In the genomic region with DNA sequence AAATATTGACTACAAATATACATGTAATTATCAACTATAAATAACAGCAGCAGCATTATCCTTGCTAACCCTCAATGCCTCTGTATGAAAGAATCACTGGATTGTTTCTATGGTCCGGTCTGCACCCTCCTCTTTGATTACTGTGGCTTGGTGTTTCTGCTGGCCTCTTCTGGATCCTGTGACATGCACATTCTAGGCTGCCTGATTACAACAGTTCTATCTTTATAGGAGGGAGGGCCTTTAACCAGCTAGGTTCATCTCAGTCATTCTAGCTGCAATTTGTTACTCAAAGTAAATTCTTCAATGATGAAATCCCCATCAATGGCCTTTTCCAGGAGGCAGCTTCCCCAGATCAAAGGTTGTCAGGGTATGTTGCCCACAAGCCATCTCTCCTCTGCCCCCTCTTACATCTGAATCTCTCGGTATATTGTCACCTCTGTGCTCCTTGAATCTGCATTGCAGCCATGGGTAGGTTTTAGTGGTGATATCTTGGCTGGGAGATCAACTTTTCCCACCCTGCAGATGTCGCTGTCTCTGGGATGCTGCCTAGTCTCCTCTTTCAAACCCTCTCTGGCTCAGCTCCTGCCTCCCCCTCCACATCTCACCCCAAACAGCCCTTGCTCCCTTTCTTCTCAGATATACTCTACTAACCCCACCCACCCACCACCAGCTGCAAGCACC, we compare ENCODE assay signal across 11 cellular contexts.
DNase-seq lines count a peak whose midpoint lies in the region; ATAC-seq, FAIRE-seq and TF ChIP-seq lines count a peak whose summit lies in the region.
"Had no signal": no experiment of that assay in that cellular context is flagged by ENCODE, and none has a peak within 500 bp of the region (broad histone marks: within the 10 kb centered on the region; RNA-seq: fewer than 3 reads in every experiment).

No MANE protein-coding gene starts in this region.

- H3K4me1 Mint-ChIP-seq in nephron progenitor cell (peaks cover 16% of the 10 kb centered on the region), immature natural killer cell (no peaks in the 10 kb centered on the region)

- ATAC-seq in HG02678 (IDR thresholded peaks at IDR 0.05; ENCODE audit: unreplicated experiment) (no peak), HG03039 (IDR thresholded peaks at IDR 0.05; ENCODE audit: unreplicated experiment) (no peak)

- peak; percentile 12 for TF ChIP-seq CTCF in D721Med (IDR thresholded peaks at IDR 0.05; ENCODE audit: insufficient read depth, missing control alignments)
- TF ChIP-seq CTCF in OCI-LY3 (IDR thresholded peaks at IDR 0.05; ENCODE audit: low read depth, low read length) = 0 out of 2 replicates have a peak, but pooled peaks have one; percentile 8
- TF ChIP-seq CTCF in fibroblast of the aortic adventitia (IDR thresholded peaks at IDR 0.05; ENCODE audit: insufficient read depth, low read length) = peak; percentile 38
- no peak for TF ChIP-seq CTCF in nephron progenitor cell (IDR thresholded peaks at IDR 0.05)

- no peaks in the 10 kb centered on the region for H3K36me3 ChIP-seq in OCI-LY3 (replicated peaks; ENCODE audit: low read depth, low read length)

- no peak overlapping the region for H3K27ac ChIP-seq in OCI-LY3 (ENCODE audit: low read length)
- H3K27ac ChIP-seq: HL-60 had no signal

- no peaks in the 10 kb centered on the region for H3K9me3 ChIP-seq in OCI-LY3 (ENCODE audit: insufficient read depth, low read length)

- FAIRE-seq in D721Med (lab: Jason Lieb, UNC) = no peak

- no peaks in the 10 kb centered on the region for H3K79me2 ChIP-seq in OCI-LY3 (ENCODE audit: low read length)

- no peak overlapping the region for H3K4me3 Mint-ChIP-seq in nephron progenitor cell
- no peak overlapping the region for H3K4me3 Mint-ChIP-seq in immature natural killer cell
- H3K4me3 Mint-ChIP-seq: central memory CD8-positive, alpha-beta T cell had no signal

- no peaks in the 10 kb centered on the region for H3K36me3 Mint-ChIP-seq in nephron progenitor cell (ENCODE audit: low read depth)
- H3K36me3 Mint-ChIP-seq in immature natural killer cell = peaks cover 0 to 4% (median 0%) of the 10 kb centered on the region in 3 donors

- H3K9me3 Mint-ChIP-seq in nephron progenitor cell = no peaks in the 10 kb centered on the region
- no peaks in the 10 kb centered on the region for H3K9me3 Mint-ChIP-seq in immature natural killer cell
- H3K9me3 Mint-ChIP-seq: central memory CD8-positive, alpha-beta T cell had no signal

- H3K27ac Mint-ChIP-seq in nephron progenitor cell = no peak overlapping the region
- no peak overlapping the region for H3K27ac Mint-ChIP-seq in immature natural killer cell

- DNase-seq in D721Med (ENCODE audit: insufficient read length, low spot score) = no peak
- peak; percentile 30 for DNase-seq in fibroblast of the aortic adventitia (ENCODE audit: low read depth)
- DNase-seq in nephron progenitor cell = peak; percentile 18
- no peak for DNase-seq in immature natural killer cell
- no peak for DNase-seq in A172 (ENCODE audit: low spot score)
- DNase-seq: NCI-H526 treated with DMSO at 0.1 percent for 48 hours had no signal

- H3K4me3 ChIP-seq in OCI-LY3 (ENCODE audit: low read length) (no peak overlapping the region), fibroblast of the aortic adventitia (ENCODE audit: low read depth, low read length) (no peak overlapping the region)

- peaks cover 11% of the 10 kb centered on the region for H3K4me1 ChIP-seq in OCI-LY3 (ENCODE audit: low read length)

- H3K27me3 ChIP-seq in OCI-LY3 (ENCODE audit: low read depth, low read length) = peaks cover 10% of the 10 kb centered on the region; the same call in 1 of the 2 replicates

- peaks cover 3% of the 10 kb centered on the region for H3K27me3 Mint-ChIP-seq in nephron progenitor cell (ENCODE audit: low read depth, poor library complexity)
- peaks cover 2 to 4% (median 3%) of the 10 kb centered on the region in 3 donors for H3K27me3 Mint-ChIP-seq in immature natural killer cell (ENCODE audit: low read depth in 3 of 3)
- H3K27me3 Mint-ChIP-seq: central memory CD8-positive, alpha-beta T cell had no signal

- no peak overlapping the region for H3K9ac ChIP-seq in OCI-LY3 (ENCODE audit: low read length)

- H3K4me2 ChIP-seq in OCI-LY3 (ENCODE audit: low read length) = no peak overlapping the region

- no peaks in the 10 kb centered on the region for H4K20me1 ChIP-seq in OCI-LY3 (ENCODE audit: insufficient read depth, low read length)

- no peak overlapping the region for H2AFZ ChIP-seq in OCI-LY3 (ENCODE audit: low read depth, low read length)

Comparison
In these comparisons a context has a peak if more than half of its experiments do, and no peak if none do; other contexts are left out.
1. DNase-seq: peak in fibroblast of the aortic adventitia (single experiment) and nephron progenitor cell (single experiment); none in D721Med (single experiment), immature natural killer cell (0 of 3) and A172 (single experiment).